In the genomic region with DNA sequence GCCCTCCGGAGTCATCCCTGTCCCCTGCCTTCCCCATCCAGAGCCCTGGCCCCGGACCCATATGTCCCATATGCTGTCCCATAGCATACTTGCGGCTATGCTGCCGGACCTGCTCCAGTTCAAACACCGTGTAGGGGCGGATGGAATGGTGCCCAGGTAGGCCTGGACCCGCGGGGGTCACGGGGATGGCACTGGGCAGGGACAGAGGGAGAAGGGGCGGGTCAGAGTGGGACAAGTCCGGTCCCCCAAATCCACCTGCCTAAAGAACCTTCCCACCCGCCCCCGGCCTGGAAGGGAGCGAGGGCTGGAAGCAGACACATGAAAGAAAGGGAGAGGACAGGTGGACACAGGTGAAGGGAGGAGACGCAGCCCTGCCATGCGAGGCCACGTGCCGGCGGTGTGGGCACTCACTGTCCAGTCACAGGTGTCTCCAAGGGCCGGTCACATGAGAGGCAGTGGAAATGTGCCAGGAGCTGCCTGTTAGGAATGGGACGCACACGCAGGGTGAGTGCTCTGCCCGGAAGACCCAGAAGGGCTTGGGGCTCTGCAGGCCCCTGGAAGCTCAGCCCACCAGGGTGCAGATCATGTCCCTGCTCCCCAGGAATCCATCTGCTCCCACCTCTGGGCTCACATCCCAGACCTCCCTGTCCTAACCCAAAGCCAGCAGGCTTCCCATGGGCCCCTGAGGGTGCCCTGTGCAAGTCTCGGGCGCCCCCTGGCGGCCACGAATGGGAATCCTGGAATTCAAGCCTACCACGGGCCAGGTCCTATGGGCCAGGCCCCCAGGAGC, we compare ENCODE assay signal across 8 cellular contexts. TPM values are rescaled to one million over a fixed set of nuclear protein-coding genes. Genes with fewer than 3 reads are reported as not detected.
DNase-seq lines count a peak whose midpoint lies in the region; ATAC-seq and TF ChIP-seq lines count a peak whose summit lies in the region.

No MANE protein-coding gene starts in this region.

- H3K9me1 ChIP-seq in IMR-90 (ENCODE audit: insufficient read depth, low read length), result peaks cover 6% of the 10 kb centered on the region

- no peak overlapping the region for H3K4ac ChIP-seq in IMR-90 (ENCODE audit: low read depth, low read length)

- H3K56ac ChIP-seq in IMR-90 (ENCODE audit: extremely low read depth, insufficient read depth, low read length), result no peak overlapping the region

- H4K5ac ChIP-seq in IMR-90 (ENCODE audit: low read depth, low read length), result no peak overlapping the region

- H3K79me2 ChIP-seq in OCI-LY1 (ENCODE audit: insufficient read depth, low read length), result no peaks in the 10 kb centered on the region

- peak overlapping the region; percentile 65 for H2AFZ ChIP-seq in IMR-90 (replicated peaks; ENCODE audit: low read length, poor library complexity)
- H2AFZ ChIP-seq in OCI-LY1 (ENCODE audit: low read length), result no peak overlapping the region

- H2AK5ac ChIP-seq in IMR-90 (ENCODE audit: low read depth, low read length), result peak overlapping the region; percentile 86; the same call in 1 of the 2 replicates

- H3K27ac ChIP-seq in IMR-90 (ENCODE audit: insufficient read depth, low read length) (no peak overlapping the region), OCI-LY1 (ENCODE audit: low read depth, low read length, poor library complexity, severe bottlenecking) (no peak overlapping the region)

- H2AK9ac ChIP-seq in IMR-90 (replicated peaks; ENCODE audit: low read depth, low read length, poor library complexity), result peak overlapping the region; percentile 71

- no peak overlapping the region for H3K18ac ChIP-seq in IMR-90 (ENCODE audit: low read depth, low read length)

- H2BK120ac ChIP-seq in IMR-90 (ENCODE audit: low read depth, low read length), result no peak overlapping the region

- no peak overlapping the region for H2BK20ac ChIP-seq in IMR-90 (ENCODE audit: low read depth, low read length)

- TF ChIP-seq POLR2A in IMR-90 (IDR thresholded peaks at IDR 0.05; ENCODE audit: low read depth, low read length), result no peak

- peak; percentile 98 for TF ChIP-seq CTCF in IMR-90 (conservative IDR thresholded peaks at IDR 0.05; ENCODE audit: low read depth, low read length)
- peak; percentile 95 for TF ChIP-seq CTCF in OCI-LY1 (IDR thresholded peaks at IDR 0.05; ENCODE audit: low read length)

- H3K9me2 ChIP-seq in OCI-LY1 (ENCODE audit: low read depth, low read length), result no peaks in the 10 kb centered on the region

- intact Hi-C loops in IMR-90 (cut with micrococcal nuclease), result loop anchor here (1.0 kb wide), 1 partner anchor 158 kb away; no protein-coding TSS in a partner anchor

- ATAC-seq in IMR-90 (ENCODE audit: low read depth), result peak; percentile 98
- ATAC-seq in GM21786 (IDR thresholded peaks at IDR 0.05; ENCODE audit: unreplicated experiment), result no peak

- 40% methylated on average over 7 of the region's 28 CpGs; no CpG with 5 or more reads in 1 of the 2 experiments for WGBS in IMR-90 (ENCODE audit: extremely low coverage in 2 of 2, insufficient read length in 1 of 2), 2 experiments

- H3K9me3 ChIP-seq in IMR-90 (ENCODE audit: control insufficient read depth, insufficient read depth, low read length), result no peaks in the 10 kb centered on the region
- no peaks in the 10 kb centered on the region for H3K9me3 ChIP-seq in OCI-LY1 (ENCODE audit: low read length)

- dilution Hi-C loops in IMR-90 (cut with HindIII; ENCODE audit: low sequenced_read_pairs, unreplicated experiment), result no loop called here

- no peak overlapping the region for H3K23ac ChIP-seq in IMR-90 (ENCODE audit: low read depth, low read length)

- peaks cover 4% of the 10 kb centered on the region for H3K36me3 ChIP-seq in IMR-90 (ENCODE audit: control insufficient read depth, insufficient read depth, low read length)
- H3K36me3 ChIP-seq in OCI-LY1 (ENCODE audit: insufficient read depth, low read length), result no peaks in the 10 kb centered on the region

- peak; percentile 99 for TF ChIP-seq RAD21 in IMR-90 (IDR thresholded peaks at IDR 0.05; ENCODE audit: low read length)

- H3K79me1 ChIP-seq in IMR-90 (ENCODE audit: low read depth in 1 of 2, low read length in 2 of 2), result peaks cover 0 to 5% of the 10 kb centered on the region in 2 experiments; a peak in 1 of 4 replicates

- no peaks in the 10 kb centered on the region for H3K27me3 ChIP-seq in IMR-90 (ENCODE audit: control insufficient read depth, insufficient read depth, low read length)
- no peaks in the 10 kb centered on the region for H3K27me3 ChIP-seq in OCI-LY1 (ENCODE audit: insufficient read depth, low read length)

- DNase-seq in GM04504 (ENCODE audit: low read depth) (peak; percentile 47), IMR-90 (peak; percentile 62), epidermal melanocyte (ENCODE audit: insufficient read length, low spot score) (peak; percentile 91), mucosa of gallbladder (ENCODE audit: low spot score) (peak; percentile 91)
- peak; percentile 87 for DNase-seq in activated CD8-positive, alpha-beta memory T cell treated with anti-CD3 and anti-CD28 coated beads, Interleukin-2, amount 50 U/mL, for 4 hours
- peak; percentile 94 for DNase-seq in stimulated activated CD8-positive, alpha-beta memory T cell treated with anti-CD3 and anti-CD28 coated beads, Interleukin-4, amount 100 ng/mL, for 48 hours

- CTCF ChIA-PET in IMR-90 (lab: Yijun Ruan, JAX), result interaction anchor here (0.5 to 2.7 kb wide), 17 partner anchors 9 to 265 kb away, joined by 3 to 27 read pairs (median 5); a partner anchor contains a TSS

- H2BK5ac ChIP-seq in IMR-90 (ENCODE audit: low read depth, low read length, poor library complexity, severe bottlenecking), result no peak overlapping the region

- no peak overlapping the region for H3K4me2 ChIP-seq in IMR-90 (ENCODE audit: low read depth, low read length)
- H3K4me2 ChIP-seq in OCI-LY1 (ENCODE audit: low read length), result no peak overlapping the region

- H3K4me3 ChIP-seq in IMR-90 (ENCODE audit: insufficient read depth, low read depth, low read length) (no peak overlapping the region), OCI-LY1 (ENCODE audit: low read depth, low read length, poor library complexity, severe bottlenecking) (no peak overlapping the region)

- no peak overlapping the region for H3K14ac ChIP-seq in IMR-90 (replicated peaks; ENCODE audit: low read depth, low read length)

- no peaks in the 10 kb centered on the region for H3F3A ChIP-seq in OCI-LY1 (ENCODE audit: insufficient read depth, low read length)

- H4K8ac ChIP-seq in IMR-90 (ENCODE audit: low read depth in 2 of 2, low read length in 2 of 2), result no peak overlapping the region

- in situ Hi-C loops in IMR-90 (cut with MboI; ENCODE audit: low sequenced_read_pairs), result no loop called here

- no peak overlapping the region for H4K91ac ChIP-seq in IMR-90 (ENCODE audit: insufficient read depth, low read depth, low read length)

- peaks cover 4% of the 10 kb centered on the region for H3K4me1 ChIP-seq in IMR-90 (ENCODE audit: control insufficient read depth, insufficient read depth, low read length)
- no peaks in the 10 kb centered on the region for H3K4me1 ChIP-seq in OCI-LY1 (ENCODE audit: insufficient read depth, low read length, severe bottlenecking)

- no peaks in the 10 kb centered on the region; the same call in 1 of the 2 replicates for H4K20me1 ChIP-seq in IMR-90 (ENCODE audit: insufficient read depth, low read length)
- H4K20me1 ChIP-seq in OCI-LY1 (ENCODE audit: insufficient read depth, low read length), result no peaks in the 10 kb centered on the region

- no peak overlapping the region for H3K9ac ChIP-seq in IMR-90 (ENCODE audit: low read depth, low read length)
- no peak overlapping the region for H3K9ac ChIP-seq in OCI-LY1 (ENCODE audit: low read length)

- POLR2A ChIA-PET in IMR-90 (lab: Charles Lee; ENCODE audit: unreplicated experiment), result no interaction called here

- BruUV-seq in IMR-90 (replicated peaks; lab: Mats Ljungman, UMichigan), result no TSS peak

- H2BK15ac ChIP-seq in IMR-90 (ENCODE audit: low read depth, low read length), result no peak overlapping the region

TF ChIP-seq in IMR-90, 13 proteins besides CTCF, POLR2A, EP300 and RAD21:
- TF ChIP-seq SMC3 (IDR thresholded peaks at IDR 0.05; ENCODE audit: low read depth, low read length), result peak; percentile 99
- TF ChIP-seq RCOR1 (IDR thresholded peaks at IDR 0.05; ENCODE audit: insufficient replicate concordance, low read length), result no peak
- TF ChIP-seq, protein P1, sequence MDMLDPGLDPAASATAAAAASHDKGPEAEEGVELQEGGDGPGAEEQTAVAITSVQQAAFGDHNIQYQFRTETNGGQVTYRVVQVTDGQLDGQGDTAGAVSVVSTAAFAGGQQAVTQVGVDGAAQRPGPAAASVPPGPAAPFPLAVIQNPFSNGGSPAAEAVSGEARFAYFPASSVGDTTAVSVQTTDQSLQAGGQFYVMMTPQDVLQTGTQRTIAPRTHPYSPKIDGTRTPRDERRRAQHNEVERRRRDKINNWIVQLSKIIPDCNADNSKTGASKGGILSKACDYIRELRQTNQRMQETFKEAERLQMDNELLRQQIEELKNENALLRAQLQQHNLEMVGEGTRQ (IDR thresholded peaks at IDR 0.05; ENCODE audit: low read depth, low read length), result 0 out of 2 replicates have a peak, but pooled peaks have one; percentile 1
- no peak for TF ChIP-seq RFX5 (IDR thresholded peaks at IDR 0.05; ENCODE audit: low read depth, low read length)
- no peak for TF ChIP-seq BHLHE40 (IDR thresholded peaks at IDR 0.05; ENCODE audit: low read depth, low read length)
- TF ChIP-seq MAZ (IDR thresholded peaks at IDR 0.05; ENCODE audit: borderline replicate concordance, low read depth, low read length), result peak; percentile 17; the same call in 1 of the 2 replicates

RNA-seq across cellular contexts. Expression of a gene that starts 14.0 kb away (rescaled TPM):
- total RNA-seq in IMR-90 (2012; rRNA removed), result 0.90 and 1.4 TPM in 2 replicates
- 12.1 and 19.9 TPM in 2 replicates for polyA plus RNA-seq in IMR-90 (2012; rRNA removed)
- 11.6 and 33.1 TPM in 2 replicates for polyA plus RNA-seq in IMR-90 (2012; cell fraction: cytosol; rRNA removed)
- 14.2 and 21.7 TPM in 2 replicates for polyA plus RNA-seq in IMR-90 (2012; cell fraction: nucleus; rRNA removed; ENCODE audit: low replicate concordance)
- 109 TPM for total RNA-seq in mucosa of gallbladder

RNA-seq across cellular contexts. Expression of a gene that starts 28.9 kb away (rescaled TPM):
- 3.9 and 4.8 TPM in 2 replicates for total RNA-seq in IMR-90 (2012; rRNA removed)
- polyA plus RNA-seq in IMR-90 (2012; rRNA removed), result 4.3 and 4.7 TPM in 2 replicates
- polyA plus RNA-seq in IMR-90 (2012; cell fraction: cytosol; rRNA removed), result 1.5 and 2.8 TPM in 2 replicates
- 30.2 and 57.3 TPM in 2 replicates for polyA plus RNA-seq in IMR-90 (2012; cell fraction: nucleus; rRNA removed; ENCODE audit: low replicate concordance)
- total RNA-seq in mucosa of gallbladder, result 3.8 TPM

RNA-seq across cellular contexts. Expression of a gene that starts 38.9 kb away (rescaled TPM):
- total RNA-seq in IMR-90 (2012; rRNA removed), result 0.54 and 0.83 TPM in 2 replicates
- 1.1 and 1.3 TPM in 2 replicates for polyA plus RNA-seq in IMR-90 (2012; rRNA removed)
- 0.56 and 0.93 TPM in 2 replicates for polyA plus RNA-seq in IMR-90 (2012; cell fraction: cytosol; rRNA removed)
- 0.74 and 1.1 TPM in 2 replicates for polyA plus RNA-seq in IMR-90 (2012; cell fraction: nucleus; rRNA removed; ENCODE audit: low replicate concordance)
- 3.3 TPM for total RNA-seq in mucosa of gallbladder

Comparison
In these comparisons a context has a peak if more than half of its experiments do, and no peak if none do; other contexts are left out.
1. RNA of a gene that starts 14.0 kb away (total RNA-seq): 109 TPM in mucosa of gallbladder (single experiment); 0.90 to 1.4 TPM in IMR-90; every median in the first group is over 10 times any median in the second.
2. Peak in every context shown above with its lines, with median percentiles within 50 percentile points of each other: DNase-seq.